Comparison of ENCODE assay signal across 2 cellular contexts in genomic region chr19:1159864-1160595, GRCh38.
TF ChIP-seq lines count a peak whose summit lies in the region.

No MANE protein-coding gene starts in this region.

TF ChIP-seq in Ishikawa, 13 proteins besides CTCF, POLR2A, EP300 and RAD21:
- TF ChIP-seq ZBTB7A (IDR thresholded peaks at IDR 0.05; ENCODE audit: low read depth) (0 out of 2 replicates have a peak, but pooled peaks have one; percentile 19), EGR1 (IDR thresholded peaks at IDR 0.05) (no peak), CREB1 (IDR thresholded peaks at IDR 0.05; ENCODE audit: low read depth) (no peak), TEAD4 (IDR thresholded peaks at IDR 0.05) (no peak)

TF ChIP-seq in K562, 482 proteins besides CTCF, POLR2A, EP300 and RAD21:
- TF ChIP-seq MTF1 (CRISPR knock-in tag; IDR thresholded peaks at IDR 0.05; ENCODE audit: borderline replicate concordance) = no peak
- TF ChIP-seq ZBED1 (IDR thresholded peaks at IDR 0.05) = no peak
- TF ChIP-seq ZBTB17 (CRISPR knock-in tag; IDR thresholded peaks at IDR 0.05) = no peak
- no peak for TF ChIP-seq MITF (IDR thresholded peaks at IDR 0.05)
- TF ChIP-seq ZNF785 (CRISPR knock-in tag; IDR thresholded peaks at IDR 0.05) = no peak
- TF ChIP-seq TAL1 (IDR thresholded peaks at IDR 0.05) = no peak
- TF ChIP-seq CBFB (CRISPR knock-in tag; IDR thresholded peaks at IDR 0.05) = no peak
- no peak for TF ChIP-seq CHD1 (IDR thresholded peaks at IDR 0.05; ENCODE audit: low read length)
- TF ChIP-seq RBM15 (IDR thresholded peaks at IDR 0.05; ENCODE audit: insufficient read depth, low read length) = no peak
- TF ChIP-seq ZNF408 (CRISPR knock-in tag; IDR thresholded peaks at IDR 0.05; ENCODE audit: low read depth) = no peak
- TF ChIP-seq ZKSCAN8 (CRISPR knock-in tag; IDR thresholded peaks at IDR 0.05) = no peak
- no peak for TF ChIP-seq PRDM10 (IDR thresholded peaks at IDR 0.05; ENCODE audit: partially characterized antibody)
- TF ChIP-seq ZBTB33 (CRISPR knock-in tag; IDR thresholded peaks at IDR 0.05) = no peak
- TF ChIP-seq HLTF (IDR thresholded peaks at IDR 0.05) = no peak
- no peak for TF ChIP-seq DPF2 (IDR thresholded peaks at IDR 0.05)
- TF ChIP-seq RBFOX2 (IDR thresholded peaks at IDR 0.05; ENCODE audit: low read depth, low read length) = peak; percentile 31; the same call in 1 of the 2 replicates
- TF ChIP-seq STAT5B (CRISPR knock-in tag; IDR thresholded peaks at IDR 0.05) = no peak
- TF ChIP-seq MXD1 (CRISPR knock-in tag; IDR thresholded peaks at IDR 0.05; ENCODE audit: borderline replicate concordance, poor library complexity, severe bottlenecking) = no peak
- TF ChIP-seq PHF8 (IDR thresholded peaks at IDR 0.05; ENCODE audit: borderline replicate concordance, low read length) = no peak
- peak; percentile 38; the same call in 1 of the 2 replicates for TF ChIP-seq POLR2G (IDR thresholded peaks at IDR 0.05; ENCODE audit: low read depth, low read length)
- TF ChIP-seq E2F1 (CRISPR knock-in tag; IDR thresholded peaks at IDR 0.05) = no peak
- peak; percentile 62; the same call in 1 of the 2 replicates for TF ChIP-seq HNRNPL (IDR thresholded peaks at IDR 0.05; ENCODE audit: low read depth, low read length)
- TF ChIP-seq CREM (IDR thresholded peaks at IDR 0.05; ENCODE audit: low read depth) = no peak
- TF ChIP-seq POLR2B (IDR thresholded peaks at IDR 0.05; ENCODE audit: low read depth, partially characterized antibody) = no peak
- TF ChIP-seq SNIP1 (IDR thresholded peaks at IDR 0.05; ENCODE audit: low read depth) = no peak
